Comparison of ENCODE assay signal across 11 cellular contexts in the genomic region with DNA sequence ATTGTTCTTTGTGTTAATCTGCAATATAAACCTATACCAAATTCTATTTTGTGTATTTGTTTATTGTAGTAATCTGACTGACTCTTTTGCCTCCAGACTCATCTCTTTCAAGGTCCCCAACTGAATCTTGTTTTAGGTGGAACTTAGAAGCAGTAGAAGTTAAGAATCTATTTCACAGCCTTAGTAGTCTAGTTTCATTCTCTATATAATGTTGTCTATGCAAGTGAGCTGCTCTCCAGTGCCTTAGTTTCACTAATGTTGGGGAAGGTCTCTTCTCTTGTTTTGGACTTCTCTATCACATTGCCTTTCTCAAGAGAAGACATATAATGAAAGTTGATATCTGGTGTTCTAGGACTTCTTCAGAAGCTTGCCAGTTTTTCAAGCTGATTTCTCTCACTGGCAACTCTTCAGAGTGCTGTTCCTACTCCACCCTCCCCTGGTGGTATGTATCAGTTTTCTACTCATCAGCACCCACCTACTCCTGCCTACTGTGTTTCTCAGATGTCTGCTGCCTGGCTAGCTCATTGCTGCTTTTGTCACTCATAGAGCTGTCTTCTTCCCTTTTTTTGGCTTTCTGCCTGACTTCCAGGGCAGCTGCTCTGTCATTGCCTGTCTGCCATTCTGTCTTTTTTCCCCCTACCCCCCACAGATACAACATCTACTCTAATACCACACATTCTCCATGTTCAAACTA.
DNase-seq lines count a peak whose midpoint lies in the region; ATAC-seq, FAIRE-seq and TF ChIP-seq lines count a peak whose summit lies in the region.
"Had no signal": no experiment of that assay in that cellular context is flagged by ENCODE, and none has a peak within 500 bp of the region (broad histone marks: within the 10 kb centered on the region; RNA-seq: fewer than 3 reads in every experiment).

No MANE protein-coding gene starts in this region.

- TF ChIP-seq EP300 in K562 (IDR thresholded peaks at IDR 0.05; ENCODE audit: low read length), result no peak

- no peak overlapping the region for H3K9ac ChIP-seq in K562 (ENCODE audit: insufficient read depth in 1 of 2, low read depth in 2 of 2, low read length in 2 of 2)

- peak; percentile 67 for ATAC-seq in GM18867 (IDR thresholded peaks at IDR 0.05; ENCODE audit: unreplicated experiment)
- no peak for ATAC-seq in K562

- no peak overlapping the region for H2AFZ ChIP-seq in K562 (ENCODE audit: low read depth, low read length)

- H3K4me3 ChIP-seq in K562 (no peak overlapping the region), HAP-1 (no peak overlapping the region)
- H3K4me3 ChIP-seq: adrenal gland had no signal

- intact Hi-C loops in K562 (cut with micrococcal nuclease), result no loop called here

- no peak overlapping the region for H3K27ac ChIP-seq in K562 (ENCODE audit: extremely low read depth, low read depth, low read length)
- H3K27ac ChIP-seq: adrenal gland had no signal

- H3K36me3 ChIP-seq in K562 (ENCODE audit: control insufficient read depth, insufficient read depth, low read length), result peaks cover 22% of the 10 kb centered on the region; the same call in 2 of the 3 replicates
- peaks cover 10% of the 10 kb centered on the region for H3K36me3 ChIP-seq in HAP-1 (replicated peaks)

- TF ChIP-seq CTCF in K562 (IDR thresholded peaks at IDR 0.05 in 2 of 3, conservative IDR thresholded peaks at IDR 0.05 in 1 of 3; ENCODE audit: insufficient read depth in 2 of 3, low read depth in 1 of 3, low read length in 3 of 3), result no peak

- no peak for TF ChIP-seq POLR2A in K562 (conservative IDR thresholded peaks at IDR 0.05)

- in situ Hi-C loops in K562 (cut with MboI), result no loop called here
- in situ Hi-C loops in HAP-1 (cut with MboI; ENCODE audit: low sequenced_read_pairs), result no loop called here

- no peaks in the 10 kb centered on the region for H3K9me1 ChIP-seq in K562 (ENCODE audit: control insufficient read depth, insufficient read depth, low read length)

- BruUV-seq in K562 (replicated peaks; lab: Mats Ljungman, UMichigan), result no TSS peak

- H3K27me3 ChIP-seq in K562 (ENCODE audit: control insufficient read depth in 2 of 2, insufficient read depth in 2 of 2, low read length in 2 of 2) (no peaks in the 10 kb centered on the region), HAP-1 (ENCODE audit: low read depth) (no peaks in the 10 kb centered on the region)
- H3K27me3 ChIP-seq: adrenal gland had no signal

- H3K4me1 ChIP-seq in K562 (replicated peaks in 1 of 2; ENCODE audit: control insufficient read depth in 2 of 2, insufficient read depth in 2 of 2, low read length in 2 of 2), result no peaks in the 10 kb centered on the region; a peak in 2 of 5 replicates
- peaks cover 4% of the 10 kb centered on the region; the same call in 1 of the 2 replicates for H3K4me1 ChIP-seq in HAP-1
- H3K4me1 ChIP-seq: adrenal gland had no signal

- H3K79me2 ChIP-seq in K562 (ENCODE audit: control insufficient read depth, insufficient read depth, low read length), result peaks cover 4% of the 10 kb centered on the region; the same call in 2 of the 3 replicates

- POLR2A ChIA-PET in K562 (lab: Yijun Ruan, JAX), result no interaction called here

- H3K4me2 ChIP-seq in K562 (ENCODE audit: insufficient read depth, low read length), result no peak overlapping the region

- H4K20me1 ChIP-seq in K562 (replicated peaks; ENCODE audit: control insufficient read depth, insufficient read depth, low read length), result no peaks in the 10 kb centered on the region

- FAIRE-seq in K562 (lab: Jason Lieb, UNC), result no peak
- FAIRE-seq: urothelium cell line had no signal

- no peak for TF ChIP-seq RAD21 in K562 (CRISPR knock-in tag; conservative IDR thresholded peaks at IDR 0.05 in 1 of 2, IDR thresholded peaks at IDR 0.05 in 1 of 2)

- CTCF ChIA-PET in K562 (lab: Yijun Ruan, JAX; ENCODE audit: low intra/inter-chr PET ratio), result no interaction called here

- H3K9me3 ChIP-seq in K562 (replicated peaks; ENCODE audit: control insufficient read depth, insufficient read depth, low read depth, low read length) (no peaks in the 10 kb centered on the region), HAP-1 (no peaks in the 10 kb centered on the region)
- H3K9me3 ChIP-seq: adrenal gland had no signal

- peak; percentile 5 for DNase-seq in CD1c-positive myeloid dendritic cell (ENCODE audit: extremely low spot score)
- peak in 68 of 76 experiments; percentile 5 to 84 (median 48) for DNase-seq in HUDEP-2 (lab: John Stamatoyannopoulos, UW; ENCODE audit: unreplicated experiment in 76 of 76)
- DNase-seq in K562 (ENCODE audit: extremely low read depth in 1 of 4, low spot score in 3 of 4), result no peak
- DNase-seq in T-helper 1 cell, result no peak
- DNase-seq in HAP-1 (ENCODE audit: low spot score in 2 of 2), result no peak
- DNase-seq in NCI-H748 treated with DMSO at 0.1 percent for 48 hours (lab: John Stamatoyannopoulos, UW), result no peak
- DNase-seq in NCI-H510A (lab: John Stamatoyannopoulos, UW), result no peak
- DNase-seq: adrenal gland, islet precursor cell had no signal

TF ChIP-seq in K562, 482 proteins besides CTCF, POLR2A, EP300 and RAD21:
- peak; percentile 27; the same call in 1 of the 2 replicates for TF ChIP-seq NFIC (IDR thresholded peaks at IDR 0.05)
- no peak for TF ChIP-seq ZC3H11A (IDR thresholded peaks at IDR 0.05; ENCODE audit: low read depth, low read length)
- TF ChIP-seq, protein P1, sequence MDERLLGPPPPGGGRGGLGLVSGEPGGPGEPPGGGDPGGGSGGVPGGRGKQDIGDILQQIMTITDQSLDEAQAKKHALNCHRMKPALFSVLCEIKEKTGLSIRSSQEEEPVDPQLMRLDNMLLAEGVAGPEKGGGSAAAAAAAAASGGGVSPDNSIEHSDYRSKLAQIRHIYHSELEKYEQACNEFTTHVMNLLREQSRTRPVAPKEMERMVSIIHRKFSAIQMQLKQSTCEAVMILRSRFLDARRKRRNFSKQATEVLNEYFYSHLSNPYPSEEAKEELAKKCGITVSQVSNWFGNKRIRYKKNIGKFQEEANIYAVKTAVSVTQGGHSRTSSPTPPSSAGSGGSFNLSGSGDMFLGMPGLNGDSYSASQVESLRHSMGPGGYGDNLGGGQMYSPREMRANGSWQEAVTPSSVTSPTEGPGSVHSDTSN (CRISPR knock-in tag; IDR thresholded peaks at IDR 0.05; ENCODE audit: low read depth), result no peak
- TF ChIP-seq, protein P1 (tag; conservative IDR thresholded peaks at IDR 0.05; ENCODE audit: low read depth), result 0 out of 2 replicates have a peak, but pooled peaks have one; percentile 10

Comparison
In these comparisons a context has a peak if more than half of its experiments do, and no peak if none do; other contexts are left out.
1. DNase-seq: peak in CD1c-positive myeloid dendritic cell (single experiment) and HUDEP-2 (68 of 76); none in K562 (0 of 4), T-helper 1 cell (0 of 5), HAP-1 (0 of 2), NCI-H748 treated with DMSO at 0.1 percent for 48 hours (single experiment) and NCI-H510A (single experiment).